In genomic region chr16:57531635-57532220, GRCh38 we compare ENCODE assay signal across 11 cellular contexts. TPM values are rescaled to one million over a fixed set of nuclear protein-coding genes. Genes with fewer than 3 reads are reported as not detected.
DNase-seq lines count a peak whose midpoint lies in the region; ATAC-seq and TF ChIP-seq lines count a peak whose summit lies in the region.
"Had no signal": no experiment of that assay in that cellular context is flagged by ENCODE, and none has a peak within 500 bp of the region (broad histone marks: within the 10 kb centered on the region; RNA-seq: fewer than 3 reads in every experiment).

No MANE protein-coding gene starts in this region.

- DNase-seq in Right ventricle myocardium superior, result peak; percentile 8
- no peak for DNase-seq in left ventricle myocardium inferior
- no peak for DNase-seq in activated T-cell treated with anti-CD3 and anti-CD28 coated beads, Interleukin-2, amount 50 U/mL, for 72 hours
- peak in 2 of 3 donors; percentile 12 to 20 for DNase-seq in right lobe of liver
- peak; percentile 22 for DNase-seq in type B pancreatic cell (ENCODE audit: extremely low spot score, unreplicated experiment)
- no peak for DNase-seq in NCI-H2196 (lab: John Stamatoyannopoulos, UW; ENCODE audit: unreplicated experiment)
- no peak for DNase-seq in ACHN
- DNase-seq: BE2C, RPMI8226 had no signal

- no peaks in the 10 kb centered on the region for H3K36me3 Mint-ChIP-seq in activated T-cell treated with anti-CD3 and anti-CD28 coated beads, Interleukin-2, amount 50 U/mL, for 72 hours (ENCODE audit: insufficient read depth in 2 of 2)
- no peaks in the 10 kb centered on the region for H3K36me3 Mint-ChIP-seq in type B pancreatic cell

- H3K4me3 ChIP-seq in left ventricle myocardium inferior (no peak overlapping the region), right lobe of liver (no peak overlapping the region)

- H3K27me3 Mint-ChIP-seq in activated T-cell treated with anti-CD3 and anti-CD28 coated beads, Interleukin-2, amount 50 U/mL, for 72 hours (ENCODE audit: low read depth), result no peaks in the 10 kb centered on the region
- peaks cover 38% of the 10 kb centered on the region for H3K27me3 Mint-ChIP-seq in type B pancreatic cell

- TF ChIP-seq CTCF in left ventricle myocardium inferior (IDR thresholded peaks at IDR 0.05; ENCODE audit: borderline replicate concordance) (no peak), right lobe of liver (IDR thresholded peaks at IDR 0.05) (no peak), type B pancreatic cell (conservative IDR thresholded peaks at IDR 0.05) (no peak)

- H3K27ac ChIP-seq in left ventricle myocardium inferior (replicated peaks) (no peak overlapping the region), right lobe of liver (no peak overlapping the region)
- H3K27ac ChIP-seq: neutrophil had no signal

- H3K4me1 ChIP-seq in left ventricle myocardium inferior (peaks cover 58% of the 10 kb centered on the region), right lobe of liver (peaks cover 0 to 4% (median 0%) of the 10 kb centered on the region in 4 donors)

- H3K9me3 ChIP-seq in left ventricle myocardium inferior (replicated peaks) (no peaks in the 10 kb centered on the region), right lobe of liver (no peaks in the 10 kb centered on the region)
- H3K9me3 ChIP-seq: BE2C, neutrophil had no signal

- H3K27ac Mint-ChIP-seq in activated T-cell treated with anti-CD3 and anti-CD28 coated beads, Interleukin-2, amount 50 U/mL, for 72 hours, result peak overlapping the region; percentile 98
- no peak overlapping the region for H3K27ac Mint-ChIP-seq in type B pancreatic cell

- TF ChIP-seq POLR2A in right lobe of liver (IDR thresholded peaks at IDR 0.05), result no peak

- H3K36me3 ChIP-seq in left ventricle myocardium inferior (peaks cover 4% of the 10 kb centered on the region), right lobe of liver (no peaks in the 10 kb centered on the region)
- H3K36me3 ChIP-seq: BE2C, neutrophil had no signal

- H3K4me3 Mint-ChIP-seq in activated T-cell treated with anti-CD3 and anti-CD28 coated beads, Interleukin-2, amount 50 U/mL, for 72 hours, result peak overlapping the region; percentile 79 to 85
- H3K4me3 Mint-ChIP-seq in type B pancreatic cell, result peak overlapping the region; percentile 77

- ATAC-seq in Right ventricle myocardium superior (ENCODE audit: poor library complexity) (no peak), right lobe of liver (no peak), HG02610 (IDR thresholded peaks at IDR 0.05; ENCODE audit: unreplicated experiment) (no peak)
- no peak for ATAC-seq in activated T-cell treated with anti-CD3 and anti-CD28 coated beads, Interleukin-2, amount 50 U/mL, for 72 hours (replicated peaks in 1 of 2)

- intact Hi-C loops in Right ventricle myocardium superior (cut with DNase I), result no loop called here
- intact Hi-C loops in left ventricle myocardium inferior (cut with micrococcal nuclease), result no loop called here
- intact Hi-C loops in right lobe of liver (cut with DNase I), result no loop called here

- H3K27me3 ChIP-seq in left ventricle myocardium inferior (ENCODE audit: low read depth) (no peaks in the 10 kb centered on the region), right lobe of liver (no peaks in the 10 kb centered on the region)
- H3K27me3 ChIP-seq: BE2C had no signal

- H3K4me1 Mint-ChIP-seq in activated T-cell treated with anti-CD3 and anti-CD28 coated beads, Interleukin-2, amount 50 U/mL, for 72 hours (ENCODE audit: low read depth), result peaks cover 66% of the 10 kb centered on the region
- peaks cover 43% of the 10 kb centered on the region for H3K4me1 Mint-ChIP-seq in type B pancreatic cell (ENCODE audit: unreplicated experiment)

- WGBS in right lobe of liver (ENCODE audit: insufficient coverage, low coverage, low lambda C conversion rate, missing lambda C conversion rate), result 72% methylated on average over 7 of the region's 7 CpGs

- no peaks in the 10 kb centered on the region for H3K9me3 Mint-ChIP-seq in activated T-cell treated with anti-CD3 and anti-CD28 coated beads, Interleukin-2, amount 50 U/mL, for 72 hours
- H3K9me3 Mint-ChIP-seq in type B pancreatic cell, result no peaks in the 10 kb centered on the region

- in situ Hi-C loops in ACHN (cut with HindIII; ENCODE audit: low pct_ligation_motif_present, low pct_unique_long_range_greater_than_20kb, low sequenced_read_pairs), result no loop called here

RNA-seq across cellular contexts. Expression of gene CCDC102A, which starts 4.6 kb away (rescaled TPM):
- total RNA-seq in Right ventricle myocardium superior, result 10.5 TPM
- 11.3 TPM for total RNA-seq in left ventricle myocardium inferior
- 10 to 100 TPM in 1 of 2 donors, 1 to 10 TPM in 1; 8.1 to 14.6 TPM for total RNA-seq in activated T-cell treated with anti-CD3 and anti-CD28 coated beads, Interleukin-2, amount 50 U/mL, for 72 hours
- 1 to 10 TPM in 5 of 6 experiments, under 1 TPM in 1; 0.97 to 1.9 (median 1.2) TPM for total RNA-seq in right lobe of liver
- 6.9 and 14.4 TPM in 2 replicates for total RNA-seq in type B pancreatic cell (ENCODE audit: low replicate concordance)

RNA-seq across cellular contexts. Expression of gene ADGRG5, which starts 10.7 kb away (rescaled TPM):
- total RNA-seq in Right ventricle myocardium superior, result 0.05 TPM
- total RNA-seq in left ventricle myocardium inferior, result not detected
- total RNA-seq in activated T-cell treated with anti-CD3 and anti-CD28 coated beads, Interleukin-2, amount 50 U/mL, for 72 hours, result 1 to 10 TPM; 3.9 to 9.3 TPM
- under 1 TPM in 4 of 6 experiments, not detected in 2; 0.09 to 0.54 (median 0.18) TPM for total RNA-seq in right lobe of liver
- 0.82 and 1.7 TPM in 2 replicates for total RNA-seq in type B pancreatic cell (ENCODE audit: low replicate concordance)

RNA-seq across cellular contexts. Expression of gene DOK4, which starts 45.4 kb away (rescaled TPM):
- total RNA-seq in Right ventricle myocardium superior (7.5 TPM), left ventricle myocardium inferior (10.0 TPM), right lobe of liver (10 to 100 TPM; 20.0 to 62.1 (median 36.7) TPM), type B pancreatic cell (ENCODE audit: low replicate concordance) (33.3 and 72.0 TPM in 2 replicates)
- total RNA-seq in activated T-cell treated with anti-CD3 and anti-CD28 coated beads, Interleukin-2, amount 50 U/mL, for 72 hours, result 10 to 100 TPM; 12.0 to 19.6 TPM

Comparison
In these comparisons a context has a peak if more than half of its experiments do, and no peak if none do; other contexts are left out.
1. DNase-seq: peak in Right ventricle myocardium superior (single experiment), right lobe of liver (2 of 3) and type B pancreatic cell (single experiment); none in left ventricle myocardium inferior (single experiment), activated T-cell treated with anti-CD3 and anti-CD28 coated beads, Interleukin-2, amount 50 U/mL, for 72 hours (0 of 2), NCI-H2196 (single experiment) and ACHN (single experiment).